17 cellular contexts compared by ENCODE assay signal in genomic region chr4:122960298-122960985, GRCh38.
"Had no signal": no experiment of that assay in that cellular context is flagged by ENCODE, and none has a peak within 500 bp of the region (broad histone marks: within the 10 kb centered on the region; RNA-seq: fewer than 3 reads in every experiment).

No MANE protein-coding gene starts in this region.

- DNase-seq: activated CD4-positive, alpha-beta T cell treated with anti-CD3 and anti-CD28 coated beads, Interleukin-2, amount 50 U/mL, for 1 hour; activated CD4-positive, CD25-positive, alpha-beta regulatory T cell; activated CD8-positive, alpha-beta memory T cell treated with anti-CD3 and anti-CD28 coated beads, Interleukin-2, amount 10 ng/mL, durations not matched to agents 7 days and 5 days; activated effector memory CD4-positive, alpha-beta T cell treated with Interleukin-2 at 50 U/mL for 16 hours; activated T-cell treated with anti-CD3 and anti-CD28 coated beads, Interleukin-2, amount 50 U/mL, for 24 hours; brain microvascular endothelial cell; dorsolateral prefrontal cortex; left colon; naive thymus-derived CD8-positive, alpha-beta T cell; right lobe of liver; stimulated activated CD4-positive, alpha-beta T cell treated with anti-CD3 and anti-CD28 coated beads, Interleukin-2, amount 100 ng/mL, for 48 hours; stimulated activated naive CD4-positive, alpha-beta T cell treated with Interleukin-2 at 50 U/mL for 16 hours; T-helper 17 cell; upper lobe of right lung had no signal

- ATAC-seq: activated CD8-positive, alpha-beta memory T cell treated with anti-CD3 and anti-CD28 coated beads, Interleukin-2, amount 10 ng/mL, durations not matched to agents 7 days and 5 days; esophagus mucosa; left colon; naive thymus-derived CD8-positive, alpha-beta T cell; right lobe of liver; T-helper 17 cell; upper lobe of right lung had no signal

- H3K27me3 ChIP-seq: brain microvascular endothelial cell, dorsolateral prefrontal cortex, right lobe of liver, upper lobe of right lung had no signal

- H3K4me3 ChIP-seq: dorsolateral prefrontal cortex, lung, prostate gland, right lobe of liver, upper lobe of right lung had no signal

- H3K36me3 ChIP-seq: brain microvascular endothelial cell, prostate gland, right lobe of liver, upper lobe of right lung had no signal

- H3K9me3 ChIP-seq: prostate gland, right lobe of liver, upper lobe of right lung had no signal

- H3K4me1 ChIP-seq: prostate gland, right lobe of liver, upper lobe of right lung had no signal

- H3K27ac ChIP-seq: brain microvascular endothelial cell, dorsolateral prefrontal cortex, prostate gland, right lobe of liver, upper lobe of right lung had no signal
